Comparison of ENCODE assay signal across 14 cellular contexts in genomic region chr5:138938526-138938925, GRCh38.
"Had no signal": no experiment of that assay in that cellular context is flagged by ENCODE, and none has a peak within 500 bp of the region (broad histone marks: within the 10 kb centered on the region; RNA-seq: fewer than 3 reads in every experiment).

No MANE protein-coding gene starts in this region.

- H3K9ac ChIP-seq: SK-N-SH had no signal

- H3K4me2 ChIP-seq: SK-N-SH, smooth muscle cell had no signal

- H3K27me3 ChIP-seq: body of pancreas, tibial nerve had no signal

- H3K27ac ChIP-seq: body of pancreas had no signal

- H3K4me3 Mint-ChIP-seq: central memory CD8-positive, alpha-beta T cell; memory B cell; stimulated activated effector memory CD8-positive, alpha-beta T cell treated with anti-CD3 and anti-CD28 coated beads, Interleukin-12 subunit alpha, Interleukin-12 subunit beta, amount 100 ng/mL, for 72 hours had no signal

- H3K27me3 Mint-ChIP-seq: central memory CD8-positive, alpha-beta T cell; memory B cell had no signal

- H3K9me3 ChIP-seq: body of pancreas, SK-N-SH, tibial nerve had no signal

- H3K4me3 ChIP-seq: body of pancreas, smooth muscle cell, tibial nerve had no signal

- H3K4me1 Mint-ChIP-seq: central memory CD8-positive, alpha-beta T cell had no signal

- H3K9me3 Mint-ChIP-seq: activated naive CD4-positive, alpha-beta T cell treated with anti-CD3 and anti-CD28 coated beads, Interleukin-2, amount 50 U/mL, for 72 hours; central memory CD8-positive, alpha-beta T cell; stimulated activated effector memory CD8-positive, alpha-beta T cell treated with anti-CD3 and anti-CD28 coated beads, Interleukin-12 subunit alpha, Interleukin-12 subunit beta, amount 100 ng/mL, for 72 hours had no signal

- H3K4me1 ChIP-seq: body of pancreas had no signal

- DNase-seq: activated CD4-positive, alpha-beta T cell treated with anti-CD3 and anti-CD28 coated beads for 48 hours; activated T-cell treated with anti-CD3 and anti-CD28 coated beads for 4 hours; amniotic stem cell; body of pancreas; foreskin fibroblast; right cardiac atrium; SK-N-SH; T-helper 1 cell had no signal

- H3K36me3 Mint-ChIP-seq: activated naive CD4-positive, alpha-beta T cell treated with anti-CD3 and anti-CD28 coated beads, Interleukin-2, amount 50 U/mL, for 72 hours had no signal

- ATAC-seq: body of pancreas, right cardiac atrium had no signal

- H3K27ac Mint-ChIP-seq: memory B cell had no signal
